Comparison of ENCODE assay signal across 1 cellular context in the genomic region with DNA sequence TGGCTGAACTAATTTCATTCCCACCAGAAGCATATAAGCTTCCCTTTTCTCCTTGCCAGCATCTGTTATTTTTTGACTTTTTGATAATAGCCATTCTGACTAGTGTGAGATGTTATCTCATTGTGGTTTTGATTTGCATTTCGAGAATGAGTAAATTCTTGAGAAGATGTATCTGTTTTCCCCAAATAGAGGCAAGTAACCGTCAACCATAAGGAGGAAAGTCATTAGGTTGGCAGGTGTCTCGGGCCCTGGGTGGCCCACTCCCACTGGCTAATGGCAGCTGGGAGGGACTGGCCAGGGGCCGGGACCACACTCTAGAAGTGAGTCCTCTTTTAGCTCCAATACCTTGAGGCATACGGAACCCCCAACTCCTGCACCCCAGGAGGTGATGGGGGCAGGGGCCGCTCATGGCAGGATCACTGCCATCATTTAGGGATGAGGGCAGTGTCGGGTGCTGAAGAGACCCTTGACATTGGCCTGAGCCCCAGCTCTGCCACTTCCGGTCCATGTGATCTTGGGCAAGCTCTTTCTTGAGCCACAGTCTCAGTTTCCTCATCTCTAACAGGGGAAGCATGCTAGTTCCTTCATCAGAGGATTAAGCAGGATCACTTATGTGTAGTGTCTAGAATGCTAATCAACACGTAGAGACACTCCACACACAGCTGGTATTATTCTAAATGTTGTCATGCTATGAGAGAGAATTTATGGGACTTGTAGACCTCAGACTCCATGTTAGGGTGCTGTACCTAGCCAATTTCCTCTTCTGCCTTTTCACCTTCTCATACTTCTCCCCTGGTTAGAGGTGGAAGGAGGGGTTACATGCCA.
TF ChIP-seq lines count a peak whose summit lies in the region.

No MANE protein-coding gene starts in this region.

TF ChIP-seq in H1, 55 proteins besides CTCF, POLR2A, EP300 and RAD21 (continued from another document):
- TF ChIP-seq CBX8 (IDR thresholded peaks at IDR 0.05; ENCODE audit: borderline replicate concordance, low read depth, low read length) (no peak), CHD1 (IDR thresholded peaks at IDR 0.05; ENCODE audit: low read depth, low read length) (no peak), NRF1 (IDR thresholded peaks at IDR 0.05; ENCODE audit: low read depth, low read length) (no peak), PHF8 (conservative IDR thresholded peaks at IDR 0.05; ENCODE audit: low read depth, low read length) (no peak), TCF12 (IDR thresholded peaks at IDR 0.05; ENCODE audit: low read depth, low read length) (no peak)
